1 cellular context compared by ENCODE assay signal in genomic region chr3:33132019-33132360, GRCh38.
TF ChIP-seq lines count a peak whose summit lies in the region.

No MANE protein-coding gene starts in this region.

TF ChIP-seq in K562, 482 proteins besides CTCF, POLR2A, EP300 and RAD21:
- no peak for TF ChIP-seq COPS2 (conservative IDR thresholded peaks at IDR 0.05)
- TF ChIP-seq ZC3H4 (CRISPR knock-in tag; IDR thresholded peaks at IDR 0.05; ENCODE audit: borderline replicate concordance) = 0 out of 2 replicates have a peak, but pooled peaks have one; percentile 29
